29 cellular contexts compared by ENCODE assay signal in the genomic region with DNA sequence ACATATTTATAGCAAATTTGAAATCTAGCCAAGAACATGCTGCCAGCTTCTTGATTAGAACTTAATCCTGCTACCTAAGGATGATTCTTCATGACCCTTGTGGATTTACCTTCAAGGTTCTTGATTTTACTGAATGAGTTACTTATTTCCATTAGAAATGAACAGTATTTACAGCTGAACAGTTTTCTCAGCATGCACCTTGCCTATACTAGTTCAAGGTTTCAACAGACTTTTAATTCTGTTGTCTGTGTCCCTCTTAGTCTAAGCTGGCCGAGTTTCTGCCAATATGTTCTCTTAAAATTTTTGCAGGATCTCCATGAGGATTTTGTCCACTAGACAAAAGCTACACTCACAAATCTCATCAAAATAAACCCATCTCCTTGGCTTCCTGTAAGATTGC.
"Had no signal": no experiment of that assay in that cellular context is flagged by ENCODE, and none has a peak within 500 bp of the region (broad histone marks: within the 10 kb centered on the region; RNA-seq: fewer than 3 reads in every experiment).

No MANE protein-coding gene starts in this region.

- H3K27ac Mint-ChIP-seq: activated CD4-positive, alpha-beta memory T cell treated with anti-CD3 and anti-CD28 coated beads for 36 hours; activated CD4-positive, alpha-beta T cell treated with anti-CD3 and anti-CD28 coated beads for 36 hours; activated CD4-positive, alpha-beta T cell treated with anti-CD3 and anti-CD28 coated beads, Interleukin-2, amount 10 ng/mL, durations not matched to agents 24 days and 14 days; activated CD8-positive, alpha-beta memory T cell treated with anti-CD3 and anti-CD28 coated beads, Interleukin-2, amount 10 ng/mL, durations not matched to agents 7 days and 5 days; activated CD8-positive, alpha-beta T cell treated with anti-CD3 and anti-CD28 coated beads, Interleukin-2, amount 10 ng/mL, durations not matched to agents 7 days and 5 days; activated naive CD4-positive, alpha-beta T cell treated with anti-CD3 and anti-CD28 coated beads for 36 hours; activated naive CD4-positive, alpha-beta T cell treated with anti-CD3 and anti-CD28 coated beads, Interleukin-2, amount 50 U/mL, for 72 hours; activated naive CD8-positive, alpha-beta T cell treated with anti-CD3 and anti-CD28 coated beads, Interleukin-2, amount 10 ng/mL, durations not matched to agents 7 days and 5 days; activated T-helper 1 cell treated with anti-CD3 and anti-CD28 coated beads, Interleukin-12 subunit alpha, Interleukin-12 subunit beta, Interleukin-2, Interleukin-4 antibody, amounts not matched to agents 30 ng/mL and 10 ng/mL and 1 ng/mL, durations not matched to agents 14 hours and 24 hours and 36 hours; activated T-helper 2 cell treated with anti-CD3 and anti-CD28 coated beads, Interferon-gamma antibody, Interleukin-2, Interleukin-4, amounts not matched to agents 10 μg/mL and 5 μg/mL and 100 μg/mL, durations not matched to agents 14 hours and 24 hours and 36 hours; brain; dendritic cell treated with granulocyte-macrophage colony-stimulating factor and Interleukin-4, amounts not matched to agents 40 ng/mL and 50 ng/mL, for 4 days; endodermal cell had no signal

- H3K4me3 Mint-ChIP-seq: activated CD4-positive, alpha-beta memory T cell treated with anti-CD3 and anti-CD28 coated beads for 36 hours; activated CD4-positive, alpha-beta T cell treated with anti-CD3 and anti-CD28 coated beads for 36 hours; activated CD4-positive, alpha-beta T cell treated with anti-CD3 and anti-CD28 coated beads, Interleukin-2, amount 10 ng/mL, durations not matched to agents 24 days and 14 days; activated CD8-positive, alpha-beta memory T cell treated with anti-CD3 and anti-CD28 coated beads, Interleukin-2, amount 10 ng/mL, durations not matched to agents 7 days and 5 days; activated CD8-positive, alpha-beta T cell treated with anti-CD3 and anti-CD28 coated beads, Interleukin-2, amount 10 ng/mL, durations not matched to agents 7 days and 5 days; activated naive CD4-positive, alpha-beta T cell treated with anti-CD3 and anti-CD28 coated beads for 36 hours; activated naive CD8-positive, alpha-beta T cell treated with anti-CD3 and anti-CD28 coated beads, Interleukin-2, amount 10 ng/mL, durations not matched to agents 7 days and 5 days; activated T-helper 1 cell treated with anti-CD3 and anti-CD28 coated beads, Interleukin-12 subunit alpha, Interleukin-12 subunit beta, Interleukin-2, Interleukin-4 antibody, amounts not matched to agents 30 ng/mL and 10 ng/mL and 1 ng/mL, durations not matched to agents 14 hours and 24 hours and 36 hours; brain; dendritic cell treated with granulocyte-macrophage colony-stimulating factor and Interleukin-4, amounts not matched to agents 40 ng/mL and 50 ng/mL, for 4 days; endodermal cell had no signal

- H3K27ac ChIP-seq: ascending aorta, breast epithelium, cardiac muscle cell, coronary artery, dorsolateral prefrontal cortex had no signal

- H3K4me3 ChIP-seq: ascending aorta, breast epithelium, cardiac muscle cell, coronary artery, dorsolateral prefrontal cortex had no signal

- H3K36me3 Mint-ChIP-seq: activated CD4-positive, alpha-beta memory T cell treated with anti-CD3 and anti-CD28 coated beads for 36 hours; activated CD8-positive, alpha-beta memory T cell treated with anti-CD3 and anti-CD28 coated beads, Interleukin-2, amount 10 ng/mL, durations not matched to agents 7 days and 5 days; activated naive CD4-positive, alpha-beta T cell treated with anti-CD3 and anti-CD28 coated beads, Interleukin-2, amount 50 U/mL, for 72 hours; activated naive CD8-positive, alpha-beta T cell treated with anti-CD3 and anti-CD28 coated beads, Interleukin-2, amount 10 ng/mL, durations not matched to agents 7 days and 5 days; brain had no signal

- ATAC-seq: activated CD4-positive, alpha-beta T cell treated with anti-CD3 and anti-CD28 coated beads for 36 hours; activated CD8-positive, alpha-beta memory T cell treated with anti-CD3 and anti-CD28 coated beads, Interleukin-2, amount 10 ng/mL, durations not matched to agents 7 days and 5 days; activated CD8-positive, alpha-beta T cell treated with anti-CD3 and anti-CD28 coated beads, Interleukin-2, amount 10 ng/mL, durations not matched to agents 7 days and 5 days; activated naive CD4-positive, alpha-beta T cell treated with anti-CD3 and anti-CD28 coated beads, Interleukin-2, amount 50 U/mL, for 72 hours had no signal

- H3K4me1 ChIP-seq: ascending aorta, breast epithelium had no signal

- H3K9me3 Mint-ChIP-seq: activated CD4-positive, alpha-beta memory T cell treated with anti-CD3 and anti-CD28 coated beads for 36 hours; activated CD4-positive, alpha-beta T cell treated with anti-CD3 and anti-CD28 coated beads, Interleukin-2, amount 10 ng/mL, durations not matched to agents 24 days and 14 days; activated naive CD4-positive, alpha-beta T cell treated with anti-CD3 and anti-CD28 coated beads for 36 hours; activated naive CD4-positive, alpha-beta T cell treated with anti-CD3 and anti-CD28 coated beads, Interleukin-2, amount 50 U/mL, for 72 hours; activated naive CD8-positive, alpha-beta T cell treated with anti-CD3 and anti-CD28 coated beads, Interleukin-2, amount 10 ng/mL, durations not matched to agents 7 days and 5 days; activated T-helper 1 cell treated with anti-CD3 and anti-CD28 coated beads, Interleukin-12 subunit alpha, Interleukin-12 subunit beta, Interleukin-2, Interleukin-4 antibody, amounts not matched to agents 30 ng/mL and 10 ng/mL and 1 ng/mL, durations not matched to agents 14 hours and 24 hours and 36 hours; activated T-helper 2 cell treated with anti-CD3 and anti-CD28 coated beads, Interferon-gamma antibody, Interleukin-2, Interleukin-4, amounts not matched to agents 10 μg/mL and 5 μg/mL and 100 μg/mL, durations not matched to agents 14 hours and 24 hours and 36 hours; brain; dendritic cell treated with granulocyte-macrophage colony-stimulating factor and Interleukin-4, amounts not matched to agents 40 ng/mL and 50 ng/mL, for 4 days; endodermal cell had no signal

- DNase-seq: activated CD4-positive, alpha-beta memory T cell treated with anti-CD3 and anti-CD28 coated beads for 36 hours; activated CD4-positive, alpha-beta T cell treated with anti-CD3 and anti-CD28 coated beads for 36 hours; activated CD4-positive, alpha-beta T cell treated with anti-CD3 and anti-CD28 coated beads, Interleukin-2, amount 10 ng/mL, durations not matched to agents 24 days and 14 days; activated CD4-positive, CD25-positive, alpha-beta regulatory T cell; activated CD4-positive, CD25-positive, alpha-beta regulatory T cell treated with anti-CD3 and anti-CD28 coated beads, Interleukin-2, amount 50 U/mL, for 72 hours; activated CD8-positive, alpha-beta memory T cell treated with anti-CD3 and anti-CD28 coated beads, Interleukin-2, amount 10 ng/mL, durations not matched to agents 7 days and 5 days; activated CD8-positive, alpha-beta memory T cell treated with anti-CD3 and anti-CD28 coated beads, Interleukin-2, amount 50 U/mL, for 4 hours; activated CD8-positive, alpha-beta T cell treated with anti-CD3 and anti-CD28 coated beads, Interleukin-2, amount 10 ng/mL, durations not matched to agents 7 days and 5 days; activated effector memory CD4-positive, alpha-beta T cell treated with anti-CD3 and anti-CD28 coated beads, Interleukin-2, amount 50 U/mL, for 16 hours; activated naive CD4-positive, alpha-beta T cell treated with anti-CD3 and anti-CD28 coated beads for 36 hours; activated naive CD8-positive, alpha-beta T cell treated with anti-CD3 and anti-CD28 coated beads, Interleukin-2, amount 10 ng/mL, durations not matched to agents 7 days and 5 days; activated T-cell treated with anti-CD3 and anti-CD28 coated beads, Interleukin-2, amount 50 U/mL, for 1 hour; activated T-cell treated with anti-CD3 and anti-CD28 coated beads, Interleukin-2, amount 50 U/mL, for 48 hours; central memory CD4-positive, alpha-beta T cell; dorsolateral prefrontal cortex; effector memory CD4-positive, alpha-beta T cell; endodermal cell; foreskin fibroblast; T-helper 2 cell had no signal

- H3K4me1 Mint-ChIP-seq: activated CD4-positive, alpha-beta T cell treated with anti-CD3 and anti-CD28 coated beads for 36 hours; activated CD4-positive, alpha-beta T cell treated with anti-CD3 and anti-CD28 coated beads, Interleukin-2, amount 10 ng/mL, durations not matched to agents 24 days and 14 days; activated CD8-positive, alpha-beta memory T cell treated with anti-CD3 and anti-CD28 coated beads, Interleukin-2, amount 10 ng/mL, durations not matched to agents 7 days and 5 days; activated naive CD8-positive, alpha-beta T cell treated with anti-CD3 and anti-CD28 coated beads, Interleukin-2, amount 10 ng/mL, durations not matched to agents 7 days and 5 days; endodermal cell had no signal

- H3K36me3 ChIP-seq: ascending aorta, breast epithelium, cardiac muscle cell had no signal

- H3K27me3 Mint-ChIP-seq: activated CD4-positive, alpha-beta memory T cell treated with anti-CD3 and anti-CD28 coated beads for 36 hours; activated CD4-positive, alpha-beta T cell treated with anti-CD3 and anti-CD28 coated beads for 36 hours; activated CD4-positive, alpha-beta T cell treated with anti-CD3 and anti-CD28 coated beads, Interleukin-2, amount 10 ng/mL, durations not matched to agents 24 days and 14 days; activated CD8-positive, alpha-beta memory T cell treated with anti-CD3 and anti-CD28 coated beads, Interleukin-2, amount 10 ng/mL, durations not matched to agents 7 days and 5 days; brain; dendritic cell treated with granulocyte-macrophage colony-stimulating factor and Interleukin-4, amounts not matched to agents 40 ng/mL and 50 ng/mL, for 4 days had no signal

- FAIRE-seq: frontal cortex had no signal

- H3K27me3 ChIP-seq: ascending aorta, breast epithelium, cardiac muscle cell, dorsolateral prefrontal cortex had no signal

- H3K9me3 ChIP-seq: ascending aorta, breast epithelium had no signal
